Comparison of ENCODE assay signal across 8 cellular contexts in genomic region chr1:46413596-46413985, GRCh38. TPM values are rescaled to one million over a fixed set of nuclear protein-coding genes. Genes with fewer than 3 reads are reported as not detected.
DNase-seq lines count a peak whose midpoint lies in the region; ATAC-seq lines count a peak whose summit lies in the region.

No MANE protein-coding gene starts in this region.

- H2BK120ac ChIP-seq in neuronal stem cell (ENCODE audit: low read depth, low read length), result no peak overlapping the region

- ATAC-seq in Right ventricle myocardium superior (ENCODE audit: poor library complexity), result no peak

- peaks cover 0 to under 1% of the 10 kb centered on the region in 2 donors for H3K36me3 ChIP-seq in neuronal stem cell (replicated peaks in 1 of 2; ENCODE audit: control insufficient read depth in 2 of 2, insufficient read depth in 2 of 2, low read length in 2 of 2)

- H4K8ac ChIP-seq in neuronal stem cell (ENCODE audit: low read depth, low read length), result no peak overlapping the region

- no peaks in the 10 kb centered on the region for H3K9me3 ChIP-seq in neuronal stem cell (replicated peaks in 1 of 2; ENCODE audit: control insufficient read depth in 2 of 2, insufficient read depth in 1 of 2, low read depth in 1 of 2, low read length in 2 of 2)

- no peak overlapping the region for H3K14ac ChIP-seq in neuronal stem cell (ENCODE audit: low read length)

- no peak overlapping the region for H3K4ac ChIP-seq in neuronal stem cell (ENCODE audit: low read length)

- peaks cover 0 to 5% of the 10 kb centered on the region in 2 donors for H3K4me1 ChIP-seq in neuronal stem cell (ENCODE audit: control insufficient read depth in 2 of 2, insufficient read depth in 1 of 2, low read depth in 1 of 2, low read length in 2 of 2)

- no peak overlapping the region for H3K4me2 ChIP-seq in neuronal stem cell (ENCODE audit: insufficient read depth, low read length, poor library complexity, severe bottlenecking)

- DNase-seq in Right ventricle myocardium superior (peak; percentile 32), cardiac septum (ENCODE audit: low spot score) (no peak), M059J (ENCODE audit: low read depth) (peak; percentile 20), astrocyte of the hippocampus (ENCODE audit: low read depth, low spot score) (peak; percentile 32), neuronal stem cell (ENCODE audit: low spot score) (no peak), NCI-H187 (lab: John Stamatoyannopoulos, UW) (no peak), HCEC 1CT (no peak)
- DNase-seq in NK-92 treated with Interleukin-12 subunit alpha and Interleukin-12 subunit beta, amount 100 ng/mL, for 24 hours (lab: John Stamatoyannopoulos, UW), result no peak

- no CpG with 5 or more reads among the region's 7 CpGs for WGBS in neuronal stem cell (ENCODE audit: extremely low coverage in 2 of 2, insufficient read length in 2 of 2, insufficient replicate concordance in 1 of 2), 2 donors

- peak overlapping the region; percentile 34 for H3K23ac ChIP-seq in neuronal stem cell (ENCODE audit: low read depth, low read length, poor library complexity)

- H2BK5ac ChIP-seq in neuronal stem cell (ENCODE audit: low read length), result peak overlapping the region; percentile 0

- H3K18ac ChIP-seq in neuronal stem cell (ENCODE audit: low read length), result peak overlapping the region; percentile 44

- peak overlapping the region; percentile 49 for H2BK15ac ChIP-seq in neuronal stem cell (ENCODE audit: low read length)

- peaks cover 0 to 16% (median 0%) of the 10 kb centered on the region in 3 experiments for H3K27me3 ChIP-seq in neuronal stem cell (ENCODE audit: control insufficient read depth in 3 of 3, insufficient read depth in 3 of 3, low read depth in 1 of 3, low read length in 3 of 3)

- no peak overlapping the region for H3K27ac ChIP-seq in neuronal stem cell (replicated peaks; ENCODE audit: low read length)

- no peak overlapping the region for H3K9ac ChIP-seq in neuronal stem cell (ENCODE audit: low read depth, low read length, poor library complexity)

- H2AK5ac ChIP-seq in neuronal stem cell (ENCODE audit: low read depth, low read length), result peak overlapping the region; percentile 83

- intact Hi-C loops in Right ventricle myocardium superior (cut with DNase I), result no loop called here
- intact Hi-C loops in cardiac septum (cut with DNase I), result no loop called here

- H2AFZ ChIP-seq in neuronal stem cell (ENCODE audit: low read length), result no peak overlapping the region

- H2BK12ac ChIP-seq in neuronal stem cell (ENCODE audit: low read length), result peak overlapping the region; percentile 7

- no peak overlapping the region for H3K4me3 ChIP-seq in neuronal stem cell (ENCODE audit: low read length in 2 of 2)

- no peaks in the 10 kb centered on the region for H3K79me1 ChIP-seq in neuronal stem cell (ENCODE audit: low read depth, low read length)

- no peak overlapping the region for H4K91ac ChIP-seq in neuronal stem cell (ENCODE audit: low read depth, low read length, poor library complexity)

RNA-seq across cellular contexts. Expression of gene FAAH, which starts 19.5 kb away (rescaled TPM):
- 4.8 TPM for total RNA-seq in Right ventricle myocardium superior
- total RNA-seq in cardiac septum, result 0.97 TPM
- total RNA-seq in M059J (2014; rRNA removed; shearing (Covaris generic)), result 0.05 and 0.69 TPM in 2 replicates
- 3.7 TPM for polyA plus RNA-seq in neuronal stem cell (2013, experiment 1 of 2)
- polyA plus RNA-seq in neuronal stem cell (2013, experiment 2 of 2), result 3.5 TPM

Comparison
In these comparisons a context has a peak if more than half of its experiments do, and no peak if none do; other contexts are left out.
1. DNase-seq: peak in Right ventricle myocardium superior (single experiment), M059J (single experiment) and astrocyte of the hippocampus (single experiment); none in cardiac septum (single experiment), neuronal stem cell (single experiment), NCI-H187 (0 of 2), NK-92 treated with Interleukin-12 subunit alpha and Interleukin-12 subunit beta, amount 100 ng/mL, for 24 hours (single experiment) and HCEC 1CT (single experiment).